1 cellular context compared by ENCODE assay signal in the genomic region with DNA sequence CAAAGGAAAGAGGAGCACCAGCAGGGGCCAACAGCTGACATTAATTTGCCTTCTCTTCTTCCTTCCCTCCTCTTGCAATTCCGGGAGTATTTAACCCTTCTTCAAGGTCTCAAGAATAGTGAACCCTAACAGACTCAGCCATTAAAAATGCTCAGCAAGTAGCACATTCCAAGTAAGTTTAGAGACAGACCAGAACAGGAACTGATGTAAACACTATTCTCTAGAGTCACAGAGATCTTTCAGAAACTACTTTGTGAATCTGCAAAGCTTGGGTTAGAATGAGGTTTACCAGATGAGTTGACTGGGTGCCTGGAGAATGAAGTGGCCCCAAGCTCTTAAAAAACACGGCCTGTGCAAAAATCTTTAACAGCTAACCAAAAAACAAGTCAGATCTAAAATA.
TF ChIP-seq lines count a peak whose summit lies in the region.

No MANE protein-coding gene starts in this region.

TF ChIP-seq in SK-N-SH, 30 proteins besides CTCF, POLR2A, EP300 and RAD21 (continued from another document):
- TF ChIP-seq, protein P1, sequence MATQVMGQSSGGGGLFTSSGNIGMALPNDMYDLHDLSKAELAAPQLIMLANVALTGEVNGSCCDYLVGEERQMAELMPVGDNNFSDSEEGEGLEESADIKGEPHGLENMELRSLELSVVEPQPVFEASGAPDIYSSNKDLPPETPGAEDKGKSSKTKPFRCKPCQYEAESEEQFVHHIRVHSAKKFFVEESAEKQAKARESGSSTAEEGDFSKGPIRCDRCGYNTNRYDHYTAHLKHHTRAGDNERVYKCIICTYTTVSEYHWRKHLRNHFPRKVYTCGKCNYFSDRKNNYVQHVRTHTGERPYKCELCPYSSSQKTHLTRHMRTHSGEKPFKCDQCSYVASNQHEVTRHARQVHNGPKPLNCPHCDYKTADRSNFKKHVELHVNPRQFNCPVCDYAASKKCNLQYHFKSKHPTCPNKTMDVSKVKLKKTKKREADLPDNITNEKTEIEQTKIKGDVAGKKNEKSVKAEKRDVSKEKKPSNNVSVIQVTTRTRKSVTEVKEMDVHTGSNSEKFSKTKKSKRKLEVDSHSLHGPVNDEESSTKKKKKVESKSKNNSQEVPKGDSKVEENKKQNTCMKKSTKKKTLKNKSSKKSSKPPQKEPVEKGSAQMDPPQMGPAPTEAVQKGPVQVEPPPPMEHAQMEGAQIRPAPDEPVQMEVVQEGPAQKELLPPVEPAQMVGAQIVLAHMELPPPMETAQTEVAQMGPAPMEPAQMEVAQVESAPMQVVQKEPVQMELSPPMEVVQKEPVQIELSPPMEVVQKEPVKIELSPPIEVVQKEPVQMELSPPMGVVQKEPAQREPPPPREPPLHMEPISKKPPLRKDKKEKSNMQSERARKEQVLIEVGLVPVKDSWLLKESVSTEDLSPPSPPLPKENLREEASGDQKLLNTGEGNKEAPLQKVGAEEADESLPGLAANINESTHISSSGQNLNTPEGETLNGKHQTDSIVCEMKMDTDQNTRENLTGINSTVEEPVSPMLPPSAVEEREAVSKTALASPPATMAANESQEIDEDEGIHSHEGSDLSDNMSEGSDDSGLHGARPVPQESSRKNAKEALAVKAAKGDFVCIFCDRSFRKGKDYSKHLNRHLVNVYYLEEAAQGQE (IDR thresholded peaks at IDR 0.05; ENCODE audit: low read depth, low read length) = no peak
- TF ChIP-seq TCF12 (IDR thresholded peaks at IDR 0.05) (peak; percentile 84), CHD2 (IDR thresholded peaks at IDR 0.05; ENCODE audit: low read length, partially characterized antibody) (no peak), EZH2phosphoT487 (IDR thresholded peaks at IDR 0.05; ENCODE audit: borderline replicate concordance, low read depth) (no peak), YY1 (IDR thresholded peaks at IDR 0.05; ENCODE audit: low read depth) (0 out of 2 replicates have a peak, but pooled peaks have one; percentile 32), FOXM1 (IDR thresholded peaks at IDR 0.05; ENCODE audit: low read depth) (no peak), ELF1 (IDR thresholded peaks at IDR 0.05) (peak; percentile 27; the same call in 1 of the 2 replicates), TAF1 (IDR thresholded peaks at IDR 0.05; ENCODE audit: borderline replicate concordance, low read depth, low read length) (no peak), SIN3A (IDR thresholded peaks at IDR 0.05; ENCODE audit: borderline replicate concordance, low read depth, low read length) (no peak)
- TF ChIP-seq, protein P2, sequence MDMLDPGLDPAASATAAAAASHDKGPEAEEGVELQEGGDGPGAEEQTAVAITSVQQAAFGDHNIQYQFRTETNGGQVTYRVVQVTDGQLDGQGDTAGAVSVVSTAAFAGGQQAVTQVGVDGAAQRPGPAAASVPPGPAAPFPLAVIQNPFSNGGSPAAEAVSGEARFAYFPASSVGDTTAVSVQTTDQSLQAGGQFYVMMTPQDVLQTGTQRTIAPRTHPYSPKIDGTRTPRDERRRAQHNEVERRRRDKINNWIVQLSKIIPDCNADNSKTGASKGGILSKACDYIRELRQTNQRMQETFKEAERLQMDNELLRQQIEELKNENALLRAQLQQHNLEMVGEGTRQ (IDR thresholded peaks at IDR 0.05; ENCODE audit: borderline replicate concordance, low read depth, low read length) = no peak
- TF ChIP-seq, protein P3, sequence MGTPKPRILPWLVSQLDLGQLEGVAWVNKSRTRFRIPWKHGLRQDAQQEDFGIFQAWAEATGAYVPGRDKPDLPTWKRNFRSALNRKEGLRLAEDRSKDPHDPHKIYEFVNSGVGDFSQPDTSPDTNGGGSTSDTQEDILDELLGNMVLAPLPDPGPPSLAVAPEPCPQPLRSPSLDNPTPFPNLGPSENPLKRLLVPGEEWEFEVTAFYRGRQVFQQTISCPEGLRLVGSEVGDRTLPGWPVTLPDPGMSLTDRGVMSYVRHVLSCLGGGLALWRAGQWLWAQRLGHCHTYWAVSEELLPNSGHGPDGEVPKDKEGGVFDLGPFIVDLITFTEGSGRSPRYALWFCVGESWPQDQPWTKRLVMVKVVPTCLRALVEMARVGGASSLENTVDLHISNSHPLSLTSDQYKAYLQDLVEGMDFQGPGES (IDR thresholded peaks at IDR 0.05; ENCODE audit: low read depth, low read length) = no peak
- TF ChIP-seq, protein P4, sequence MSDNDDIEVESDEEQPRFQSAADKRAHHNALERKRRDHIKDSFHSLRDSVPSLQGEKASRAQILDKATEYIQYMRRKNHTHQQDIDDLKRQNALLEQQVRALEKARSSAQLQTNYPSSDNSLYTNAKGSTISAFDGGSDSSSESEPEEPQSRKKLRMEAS (IDR thresholded peaks at IDR 0.05; ENCODE audit: low read depth) = 0 out of 2 replicates have a peak, but pooled peaks have one; percentile 29
